Comparison of ENCODE assay signal across 22 cellular contexts in the genomic region with DNA sequence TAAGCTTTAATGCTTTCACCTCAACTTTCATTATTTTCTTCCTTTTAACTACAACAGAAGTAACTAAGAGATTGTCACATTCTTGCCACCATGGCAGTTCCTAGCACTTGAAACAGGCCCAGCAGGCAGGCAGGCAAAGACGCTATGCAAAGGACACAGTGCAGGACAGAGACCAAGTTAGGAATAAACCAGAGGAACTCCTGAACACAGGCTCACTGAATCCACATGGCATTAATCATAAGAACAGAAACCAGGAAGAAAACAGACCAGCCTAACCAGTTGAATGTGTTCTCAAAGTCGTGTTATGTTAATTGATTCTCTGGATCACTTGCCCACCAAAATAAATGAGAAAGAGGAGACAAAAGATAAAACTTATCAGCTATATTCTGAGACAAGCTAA.
DNase-seq lines count a peak whose midpoint lies in the region; ATAC-seq and TF ChIP-seq lines count a peak whose summit lies in the region.
"Had no signal": no experiment of that assay in that cellular context is flagged by ENCODE, and none has a peak within 500 bp of the region (broad histone marks: within the 10 kb centered on the region; RNA-seq: fewer than 3 reads in every experiment).

No MANE protein-coding gene starts in this region.

- CTCF ChIA-PET in mammary epithelial cell (lab: Charles Lee; ENCODE audit: low non-redundant PET) (no interaction called here), WTC11 (lab: Charles Lee) (interaction anchor here (1.2 kb wide), 1 partner anchor 142 kb away, joined by 4 read pairs; no protein-coding TSS in a partner anchor)

- H3K4me1 ChIP-seq in breast epithelium (no peaks in the 10 kb centered on the region), mammary epithelial cell (ENCODE audit: insufficient read depth, low read length) (no peaks in the 10 kb centered on the region), upper lobe of left lung (no peaks in the 10 kb centered on the region)

- POLR2A ChIA-PET in WTC11 (lab: Charles Lee): no interaction called here

- ATAC-seq in WTC11: peak; percentile 47
- peak; percentile 83 for ATAC-seq in left colon
- ATAC-seq in upper lobe of left lung (ENCODE audit: low FRiP score in 2 of 2): no peak
- ATAC-seq: left cardiac atrium, sciatic nerve had no signal

- no TSS peak for BruUV-seq in mammary epithelial cell (replicated peaks; lab: Mats Ljungman, UMichigan)

- no peaks in the 10 kb centered on the region for H3K27me3 ChIP-seq in breast epithelium
- H3K27me3 ChIP-seq in mammary epithelial cell (ENCODE audit: insufficient read depth, low read length): peaks cover 3% of the 10 kb centered on the region
- no peaks in the 10 kb centered on the region for H3K27me3 ChIP-seq in upper lobe of left lung

- H3K36me3 Mint-ChIP-seq in WTC11 (no peaks in the 10 kb centered on the region; the same call in 1 of the 2 replicates), type B pancreatic cell (no peaks in the 10 kb centered on the region)
- H3K36me3 Mint-ChIP-seq: activated naive CD8-positive, alpha-beta T cell; naive B cell had no signal

- TF ChIP-seq CTCF in breast epithelium (IDR thresholded peaks at IDR 0.05) (no peak), mammary epithelial cell (conservative IDR thresholded peaks at IDR 0.05 in 1 of 2, IDR thresholded peaks at IDR 0.05 in 1 of 2; ENCODE audit: extremely low read depth in 1 of 2, insufficient read depth in 1 of 2, low read depth in 1 of 2, low read length in 2 of 2) (no peak), WTC11 (IDR thresholded peaks at IDR 0.05) (no peak), type B pancreatic cell (conservative IDR thresholded peaks at IDR 0.05) (no peak), upper lobe of left lung (IDR thresholded peaks at IDR 0.05) (no peak)

- 23% methylated on average over 2 of the region's 2 CpGs for WGBS in mammary epithelial cell (ENCODE audit: low coverage, missing lambda C conversion rate)
- WGBS in upper lobe of left lung, 2 donors: 51 to 69% methylated on average over 2 of the region's 2 CpGs

- no peak overlapping the region for H3K4me3 Mint-ChIP-seq in WTC11
- peak overlapping the region; percentile 60 for H3K4me3 Mint-ChIP-seq in type B pancreatic cell
- H3K4me3 Mint-ChIP-seq: activated naive CD8-positive, alpha-beta T cell; activated T-helper 1 cell treated with anti-CD3 and anti-CD28 coated beads, Interleukin-12 subunit alpha, Interleukin-12 subunit beta, Interleukin-2, Interleukin-4 antibody, amounts not matched to agents 30 ng/mL and 10 ng/mL and 1 ng/mL, durations not matched to agents 14 hours and 24 hours and 36 hours; dendritic cell treated with granulocyte-macrophage colony-stimulating factor and Interleukin-4, amounts not matched to agents 40 ng/mL and 50 ng/mL, for 4 days had no signal

- H3K4me3 ChIP-seq in breast epithelium (no peak overlapping the region), mammary epithelial cell (replicated peaks in 1 of 3; ENCODE audit: insufficient read depth in 1 of 3, low read depth in 2 of 3, low read length in 3 of 3) (no peak overlapping the region), upper lobe of left lung (no peak overlapping the region)
- H3K4me3 ChIP-seq: GM23248 had no signal

- H3K4me2 ChIP-seq in mammary epithelial cell (ENCODE audit: insufficient read depth, low read depth, low read length): no peak overlapping the region

- no peak overlapping the region for H3K9ac ChIP-seq in mammary epithelial cell (ENCODE audit: insufficient read depth, low read length)
- H3K9ac ChIP-seq: GM23248 had no signal

- in situ Hi-C loops in mammary epithelial cell (cut with MboI; ENCODE audit: low sequenced_read_pairs in 2 of 2): no loop called here

- H3K79me2 ChIP-seq in mammary epithelial cell (ENCODE audit: insufficient read depth, low read length): no peaks in the 10 kb centered on the region

- DNase-seq in breast epithelium (ENCODE audit: low spot score in 2 of 2) (no peak), mammary epithelial cell (no peak), WTC11 (ENCODE audit: low spot score) (no peak), left colon (no peak), type B pancreatic cell (ENCODE audit: extremely low spot score, unreplicated experiment) (no peak), AG20443 (ENCODE audit: low spot score) (no peak), upper lobe of left lung (no peak)
- no peak for DNase-seq in activated naive CD4-positive, alpha-beta T cell treated with Interleukin-2 at 50 U/mL for 16 hours
- DNase-seq: activated CD4-positive, alpha-beta T cell treated with anti-CD3 and anti-CD28 coated beads, Interleukin-2, amount 50 U/mL, for 1 hour; aorta; central memory CD4-positive, alpha-beta T cell; GM23248; left cardiac atrium; mesenchymal stem cell; naive B cell; NCI-H1048; NCI-H1694 treated with DMSO at 0.1 percent for 48 hours; WERI-Rb-1 had no signal

- H3K4me1 Mint-ChIP-seq in WTC11: peaks cover 37% of the 10 kb centered on the region
- H3K4me1 Mint-ChIP-seq in type B pancreatic cell (ENCODE audit: unreplicated experiment): peaks cover 18% of the 10 kb centered on the region
- H3K4me1 Mint-ChIP-seq: naive B cell had no signal

- H3K27me3 Mint-ChIP-seq in WTC11 (ENCODE audit: low read depth): no peaks in the 10 kb centered on the region
- no peaks in the 10 kb centered on the region for H3K27me3 Mint-ChIP-seq in type B pancreatic cell
- H3K27me3 Mint-ChIP-seq: dendritic cell treated with granulocyte-macrophage colony-stimulating factor and Interleukin-4, amounts not matched to agents 40 ng/mL and 50 ng/mL, for 4 days had no signal

- TF ChIP-seq EP300 in upper lobe of left lung (IDR thresholded peaks at IDR 0.05): no peak

- H2AFZ ChIP-seq in mammary epithelial cell (ENCODE audit: low read depth, low read length): no peak overlapping the region
- H2AFZ ChIP-seq: GM23248 had no signal

- H3K27ac ChIP-seq in breast epithelium (peak overlapping the region; percentile 26 to 56), mammary epithelial cell (ENCODE audit: insufficient read depth, low read depth, low read length) (no peak overlapping the region), upper lobe of left lung (no peak overlapping the region)
- H3K27ac ChIP-seq: GM23248, WERI-Rb-1 had no signal

- dilution Hi-C loops in mammary epithelial cell (cut with HindIII; ENCODE audit: low sequenced_read_pairs): no loop called here

- intact Hi-C loops in breast epithelium (cut with DNase I; ENCODE audit: low total_unique reads): no loop called here
- intact Hi-C loops in mammary epithelial cell (cut with micrococcal nuclease): no loop called here
- intact Hi-C loops in left colon (cut with DNase I, micrococcal nuclease): no loop called here

- no peaks in the 10 kb centered on the region; the same call in 1 of the 2 replicates for H3K9me3 Mint-ChIP-seq in WTC11
- peaks cover 12% of the 10 kb centered on the region for H3K9me3 Mint-ChIP-seq in type B pancreatic cell
- H3K9me3 Mint-ChIP-seq: activated T-helper 1 cell treated with anti-CD3 and anti-CD28 coated beads, Interleukin-12 subunit alpha, Interleukin-12 subunit beta, Interleukin-2, Interleukin-4 antibody, amounts not matched to agents 30 ng/mL and 10 ng/mL and 1 ng/mL, durations not matched to agents 14 hours and 24 hours and 36 hours; dendritic cell treated with granulocyte-macrophage colony-stimulating factor and Interleukin-4, amounts not matched to agents 40 ng/mL and 50 ng/mL, for 4 days had no signal

- no peaks in the 10 kb centered on the region for H4K20me1 ChIP-seq in mammary epithelial cell (ENCODE audit: insufficient read depth, low read length)

- no peak for TF ChIP-seq POLR2A in breast epithelium (IDR thresholded peaks at IDR 0.05)
- no peak for TF ChIP-seq POLR2A in upper lobe of left lung (IDR thresholded peaks at IDR 0.05)

- H3K36me3 ChIP-seq in breast epithelium: no peaks in the 10 kb centered on the region
- H3K36me3 ChIP-seq in mammary epithelial cell (ENCODE audit: insufficient read depth, low read length): no peaks in the 10 kb centered on the region
- no peaks in the 10 kb centered on the region for H3K36me3 ChIP-seq in upper lobe of left lung
- H3K36me3 ChIP-seq: WERI-Rb-1 had no signal

- H3K27ac Mint-ChIP-seq in WTC11 (peak overlapping the region; percentile 79), type B pancreatic cell (peak overlapping the region; percentile 26)
- H3K27ac Mint-ChIP-seq: activated naive CD8-positive, alpha-beta T cell; activated T-helper 1 cell treated with anti-CD3 and anti-CD28 coated beads, Interleukin-12 subunit alpha, Interleukin-12 subunit beta, Interleukin-2, Interleukin-4 antibody, amounts not matched to agents 30 ng/mL and 10 ng/mL and 1 ng/mL, durations not matched to agents 14 hours and 24 hours and 36 hours; dendritic cell treated with granulocyte-macrophage colony-stimulating factor and Interleukin-4, amounts not matched to agents 40 ng/mL and 50 ng/mL, for 4 days; naive B cell had no signal

- H3K9me3 ChIP-seq in breast epithelium (peaks cover 0 to 5% of the 10 kb centered on the region in 2 donors), mammary epithelial cell (replicated peaks; ENCODE audit: insufficient read depth, low read length) (no peaks in the 10 kb centered on the region), upper lobe of left lung (no peaks in the 10 kb centered on the region)

TF ChIP-seq in WTC11, 78 proteins besides CTCF, POLR2A, EP300 and RAD21 (continues in another document):
- TF ChIP-seq TP53 (CRISPR knock-in tag; IDR thresholded peaks at IDR 0.05) (no peak), MXD4 (CRISPR knock-in tag; IDR thresholded peaks at IDR 0.05; ENCODE audit: borderline replicate concordance) (no peak), E2F1 (CRISPR knock-in tag; IDR thresholded peaks at IDR 0.05) (no peak), RELA (CRISPR knock-in tag; IDR thresholded peaks at IDR 0.05; ENCODE audit: borderline replicate concordance) (no peak), TEAD1 (CRISPR knock-in tag; IDR thresholded peaks at IDR 0.05) (no peak)
- TF ChIP-seq, protein P1, sequence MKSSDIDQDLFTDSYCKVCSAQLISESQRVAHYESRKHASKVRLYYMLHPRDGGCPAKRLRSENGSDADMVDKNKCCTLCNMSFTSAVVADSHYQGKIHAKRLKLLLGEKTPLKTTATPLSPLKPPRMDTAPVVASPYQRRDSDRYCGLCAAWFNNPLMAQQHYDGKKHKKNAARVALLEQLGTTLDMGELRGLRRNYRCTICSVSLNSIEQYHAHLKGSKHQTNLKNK (CRISPR knock-in tag; IDR thresholded peaks at IDR 0.05): no peak

Comparison
In these comparisons a context has a peak if more than half of its experiments do, and no peak if none do; other contexts are left out.
1. H3K27ac ChIP-seq: peak in breast epithelium (2 of 2); none in mammary epithelial cell (single experiment) and upper lobe of left lung (0 of 4).
2. ATAC-seq: peak in WTC11 (single experiment) and left colon (single experiment); none in upper lobe of left lung (0 of 2).